In genomic region chr3:129026728-129027543, GRCh38 we compare ENCODE assay signal across 1 cellular context.
TF ChIP-seq lines count a peak whose summit lies in the region.

No MANE protein-coding gene starts in this region.

TF ChIP-seq in HepG2, 621 proteins besides CTCF, POLR2A, EP300 and RAD21 (continued from another document and continues in another):
- TF ChIP-seq MLXIP (CRISPR knock-in tag; IDR thresholded peaks at IDR 0.05; ENCODE audit: borderline replicate concordance) (no peak), MAZ (IDR thresholded peaks at IDR 0.05; ENCODE audit: borderline replicate concordance, low read depth, low read length) (no peak), MAZ (CRISPR knock-in tag; IDR thresholded peaks at IDR 0.05; ENCODE audit: low read depth) (no peak), ZNF275 (CRISPR knock-in tag; IDR thresholded peaks at IDR 0.05; ENCODE audit: borderline replicate concordance) (no peak), HCFC1 (IDR thresholded peaks at IDR 0.05; ENCODE audit: low read depth, low read length) (no peak), AHR (CRISPR knock-in tag; IDR thresholded peaks at IDR 0.05) (no peak), NR2F6 (IDR thresholded peaks at IDR 0.05) (no peak), NR2F6 (CRISPR knock-in tag; IDR thresholded peaks at IDR 0.05) (no peak), ZFP90 (CRISPR knock-in tag; IDR thresholded peaks at IDR 0.05; ENCODE audit: borderline replicate concordance) (peak; percentile 75), ZNF556 (CRISPR knock-in tag; IDR thresholded peaks at IDR 0.05; ENCODE audit: borderline replicate concordance) (0 out of 2 replicates have a peak, but pooled peaks have one; percentile 32), ZKSCAN8 (CRISPR knock-in tag; IDR thresholded peaks at IDR 0.05; ENCODE audit: borderline replicate concordance) (no peak), ZFX (CRISPR knock-in tag; IDR thresholded peaks at IDR 0.05; ENCODE audit: low read depth) (0 out of 2 replicates have a peak, but pooled peaks have one; percentile 20), ELK4 (CRISPR knock-in tag; IDR thresholded peaks at IDR 0.05; ENCODE audit: borderline replicate concordance) (peak; percentile 32; the same call in 1 of the 2 replicates), ZSCAN20 (CRISPR knock-in tag; IDR thresholded peaks at IDR 0.05; ENCODE audit: borderline replicate concordance) (no peak), SP5 (CRISPR knock-in tag; IDR thresholded peaks at IDR 0.05; ENCODE audit: borderline replicate concordance, low read depth) (no peak), PBX2 (CRISPR knock-in tag; IDR thresholded peaks at IDR 0.05) (no peak), MXD3 (CRISPR knock-in tag; IDR thresholded peaks at IDR 0.05) (peak; percentile 67; the same call in 1 of the 2 replicates), HBP1 (CRISPR knock-in tag; IDR thresholded peaks at IDR 0.05; ENCODE audit: low read depth) (no peak), BHLHE40 (IDR thresholded peaks at IDR 0.05; ENCODE audit: low read length) (no peak), ZBTB25 (CRISPR knock-in tag; IDR thresholded peaks at IDR 0.05) (no peak), ZBTB34 (CRISPR knock-in tag; IDR thresholded peaks at IDR 0.05) (no peak), EED (CRISPR knock-in tag; IDR thresholded peaks at IDR 0.05) (no peak), SRY (CRISPR knock-in tag; IDR thresholded peaks at IDR 0.05) (peak; percentile 28; the same call in 1 of the 2 replicates), SETDB1 (CRISPR knock-in tag; IDR thresholded peaks at IDR 0.05; ENCODE audit: borderline replicate concordance) (no peak), ZMYM2 (CRISPR knock-in tag; IDR thresholded peaks at IDR 0.05) (no peak), ZNF468 (CRISPR knock-in tag; IDR thresholded peaks at IDR 0.05) (no peak), NPAS2 (CRISPR knock-in tag; IDR thresholded peaks at IDR 0.05; ENCODE audit: borderline replicate concordance) (no peak), ERF (CRISPR knock-in tag; IDR thresholded peaks at IDR 0.05) (peak; percentile 64; the same call in 1 of the 2 replicates), ZNF44 (CRISPR knock-in tag; IDR thresholded peaks at IDR 0.05) (no peak), ZNF562 (CRISPR knock-in tag; IDR thresholded peaks at IDR 0.05; ENCODE audit: borderline replicate concordance) (no peak), GMEB1 (CRISPR knock-in tag; IDR thresholded peaks at IDR 0.05; ENCODE audit: borderline replicate concordance) (peak; percentile 44; the same call in 1 of the 2 replicates), REPIN1 (CRISPR knock-in tag; IDR thresholded peaks at IDR 0.05; ENCODE audit: borderline replicate concordance, low read depth) (no peak), SMYD3 (CRISPR knock-in tag; IDR thresholded peaks at IDR 0.05) (no peak), ZNF253 (CRISPR knock-in tag; IDR thresholded peaks at IDR 0.05; ENCODE audit: borderline replicate concordance) (no peak), DDIT3 (CRISPR knock-in tag; IDR thresholded peaks at IDR 0.05) (no peak), GATAD2A (CRISPR knock-in tag; IDR thresholded peaks at IDR 0.05) (no peak), RBAK (CRISPR knock-in tag; IDR thresholded peaks at IDR 0.05) (no peak), ZNF660 (CRISPR knock-in tag; IDR thresholded peaks at IDR 0.05; ENCODE audit: borderline replicate concordance, low read depth) (no peak), MYPOP (CRISPR knock-in tag; IDR thresholded peaks at IDR 0.05) (no peak), YEATS4 (CRISPR knock-in tag; IDR thresholded peaks at IDR 0.05; ENCODE audit: borderline replicate concordance) (peak; percentile 37; the same call in 1 of the 2 replicates), CREB3 (CRISPR knock-in tag; IDR thresholded peaks at IDR 0.05) (peak; percentile 55; the same call in 1 of the 2 replicates), HNRNPL (IDR thresholded peaks at IDR 0.05; ENCODE audit: low read depth, low read length) (no peak), SALL1 (CRISPR knock-in tag; IDR thresholded peaks at IDR 0.05) (peak; percentile 57; the same call in 1 of the 2 replicates), HOXA3 (CRISPR knock-in tag; IDR thresholded peaks at IDR 0.05) (peak; percentile 59; the same call in 1 of the 2 replicates), SNAPC2 (CRISPR knock-in tag; IDR thresholded peaks at IDR 0.05) (0 out of 2 replicates have a peak, but pooled peaks have one; percentile 48), ZNF709 (CRISPR knock-in tag; IDR thresholded peaks at IDR 0.05) (0 out of 2 replicates have a peak, but pooled peaks have one; percentile 38), ZNF720 (CRISPR knock-in tag; IDR thresholded peaks at IDR 0.05) (no peak)
